Comparison of ENCODE assay signal across 8 cellular contexts in genomic region chrX:44872319-44872816, GRCh38. TPM values are rescaled to one million over a fixed set of nuclear protein-coding genes. Genes with fewer than 3 reads are reported as not detected.
DNase-seq lines count a peak whose midpoint lies in the region; ATAC-seq and TF ChIP-seq lines count a peak whose summit lies in the region.

No MANE protein-coding gene starts in this region.

- peak; percentile 11 for DNase-seq in T-helper 2 cell treated with Interferon-gamma antibody and Interleukin-4, amounts not matched to agents 5 μg/mL and 100 μg/mL, for 36 hours (ENCODE audit: low spot score)
- peak; percentile 5 for DNase-seq in cortex of kidney (lab: John Stamatoyannopoulos, UW)
- no peak for DNase-seq in lower lobe of right lung
- peak; percentile 36 for DNase-seq in stimulated activated naive CD8-positive, alpha-beta T cell treated with anti-CD3 and anti-CD28 coated beads, Interleukin-15, Interleukin-2, amounts not matched to agents 100 U/mL and 50 U/mL, for 24 hours
- DNase-seq in DMS153 treated with DMSO at 0.1 percent for 48 hours (lab: John Stamatoyannopoulos, UW; ENCODE audit: unreplicated experiment): no peak

- H3K4me1 Mint-ChIP-seq in T-helper 2 cell treated with Interferon-gamma antibody and Interleukin-4, amounts not matched to agents 5 μg/mL and 100 μg/mL, for 36 hours (ENCODE audit: low read depth): peaks cover 5% of the 10 kb centered on the region

- peak overlapping the region; percentile 95 to 100 (median 98) for H3K27ac ChIP-seq in BLaER1 treated with 17β-estradiol and CSF1 and Interleukin-3, amounts not matched to agents 10 nM and 100 nM
- peak overlapping the region; percentile 96 for H3K27ac ChIP-seq in lower lobe of right lung

- H3K4me1 ChIP-seq in BLaER1 treated with 17β-estradiol and CSF1 and Interleukin-3, amounts not matched to agents 10 nM and 100 nM: peaks cover 21 to 33% (median 27%) of the 10 kb centered on the region in 10 experiments
- H3K4me1 ChIP-seq in lower lobe of right lung: no peaks in the 10 kb centered on the region

- H4K20me1 ChIP-seq in BLaER1 treated with 17β-estradiol and CSF1 and Interleukin-3, amounts not matched to agents 10 nM and 100 nM: peaks cover 7 to 25% (median 20%) of the 10 kb centered on the region in 11 experiments; a peak in 19 of 22 replicates

- no peaks in the 10 kb centered on the region for H3K9me3 ChIP-seq in BLaER1 treated with 17β-estradiol and CSF1 and Interleukin-3, amounts not matched to agents 10 nM and 100 nM (replicated peaks in 1 of 11)
- no peaks in the 10 kb centered on the region for H3K9me3 ChIP-seq in lower lobe of right lung

- H3K27me3 ChIP-seq in BLaER1 treated with 17β-estradiol and CSF1 and Interleukin-3, amounts not matched to agents 10 nM and 100 nM: no peaks in the 10 kb centered on the region
- no peaks in the 10 kb centered on the region for H3K27me3 ChIP-seq in lower lobe of right lung (ENCODE audit: low read depth)

- peak overlapping the region; percentile 69 to 95 (median 82) for H3K4me2 ChIP-seq in BLaER1 treated with 17β-estradiol and CSF1 and Interleukin-3, amounts not matched to agents 10 nM and 100 nM

- H3K36me3 Mint-ChIP-seq in T-helper 2 cell treated with Interferon-gamma antibody and Interleukin-4, amounts not matched to agents 5 μg/mL and 100 μg/mL, for 36 hours (ENCODE audit: low read depth): peaks cover 9% of the 10 kb centered on the region

- H3K27ac Mint-ChIP-seq in T-helper 2 cell treated with Interferon-gamma antibody and Interleukin-4, amounts not matched to agents 5 μg/mL and 100 μg/mL, for 36 hours: peak overlapping the region; percentile 95

- H3K36me3 ChIP-seq in BLaER1 treated with 17β-estradiol and CSF1 and Interleukin-3, amounts not matched to agents 10 nM and 100 nM: peaks cover 0 to 6% (median 0%) of the 10 kb centered on the region in 11 experiments; a peak in 3 of 22 replicates
- no peaks in the 10 kb centered on the region for H3K36me3 ChIP-seq in lower lobe of right lung

- H3K27me3 Mint-ChIP-seq in T-helper 2 cell treated with Interferon-gamma antibody and Interleukin-4, amounts not matched to agents 5 μg/mL and 100 μg/mL, for 36 hours (ENCODE audit: low read depth): no peaks in the 10 kb centered on the region

- peak overlapping the region; percentile 97 to 100 (median 99) for H3K9ac ChIP-seq in BLaER1 treated with 17β-estradiol and CSF1 and Interleukin-3, amounts not matched to agents 10 nM and 100 nM

- peak overlapping the region; percentile 70 to 99 (median 93) for H3K4me3 ChIP-seq in BLaER1 treated with 17β-estradiol and CSF1 and Interleukin-3, amounts not matched to agents 10 nM and 100 nM
- H3K4me3 ChIP-seq in lower lobe of right lung: peak overlapping the region; percentile 70

- no peak for TF ChIP-seq CTCF in lower lobe of right lung (IDR thresholded peaks at IDR 0.05)

- H3K9me3 Mint-ChIP-seq in T-helper 2 cell treated with Interferon-gamma antibody and Interleukin-4, amounts not matched to agents 5 μg/mL and 100 μg/mL, for 36 hours: no peaks in the 10 kb centered on the region

- peak overlapping the region; percentile 86 for H3K4me3 Mint-ChIP-seq in T-helper 2 cell treated with Interferon-gamma antibody and Interleukin-4, amounts not matched to agents 5 μg/mL and 100 μg/mL, for 36 hours

- intact Hi-C loops in lower lobe of right lung (cut with DNase I): no loop called here

- ATAC-seq in GM19025 (IDR thresholded peaks at IDR 0.05; ENCODE audit: low read depth, unreplicated experiment): peak; percentile 22
- ATAC-seq in HG03196 (IDR thresholded peaks at IDR 0.05; ENCODE audit: unreplicated experiment): peak; percentile 31
- ATAC-seq in lower lobe of right lung: peak; percentile 58 to 69
- ATAC-seq in stimulated activated naive CD8-positive, alpha-beta T cell treated with anti-CD3 and anti-CD28 coated beads, Interleukin-15, Interleukin-2, amounts not matched to agents 100 U/mL and 50 U/mL, for 24 hours: peak; percentile 16

RNA-seq across cellular contexts. Expression of gene KDM6A, which starts 0.6 kb away (rescaled TPM):
- 27.0 TPM for total RNA-seq in lower lobe of right lung

RNA-seq across cellular contexts. Expression of gene DUSP21, which starts 28.5 kb away (rescaled TPM):
- total RNA-seq in lower lobe of right lung: not detected

Comparison
In these comparisons a context has a peak if more than half of its experiments do, and no peak if none do; other contexts are left out.
1. DNase-seq: peak in T-helper 2 cell treated with Interferon-gamma antibody and Interleukin-4, amounts not matched to agents 5 μg/mL and 100 μg/mL, for 36 hours (single experiment), cortex of kidney (single experiment) and stimulated activated naive CD8-positive, alpha-beta T cell treated with anti-CD3 and anti-CD28 coated beads, Interleukin-15, Interleukin-2, amounts not matched to agents 100 U/mL and 50 U/mL, for 24 hours (single experiment); none in lower lobe of right lung (single experiment) and DMS153 treated with DMSO at 0.1 percent for 48 hours (single experiment).
2. Peak in every context shown above with its lines, with median percentiles within 50 percentile points of each other: ATAC-seq.